7 cellular contexts compared by ENCODE assay signal in genomic region chr2:16608661-16609643, GRCh38. TPM values are rescaled to one million over a fixed set of nuclear protein-coding genes. Genes with fewer than 3 reads are reported as not detected.
DNase-seq lines count a peak whose midpoint lies in the region; ATAC-seq and TF ChIP-seq lines count a peak whose summit lies in the region.

No MANE protein-coding gene starts in this region.

- intact Hi-C loops in sciatic nerve (cut with DNase I) = no loop called here

- peak; percentile 92 for TF ChIP-seq CTCF in GM13977 (IDR thresholded peaks at IDR 0.05; ENCODE audit: extremely low read depth, insufficient read depth, missing control alignments)

- in situ Hi-C loops in GM13977 (cut with MboI; ENCODE audit: low pct_unique_long_range_greater_than_20kb, low sequenced_read_pairs, unreplicated experiment) = no loop called here

- ATAC-seq in HG02852 (IDR thresholded peaks at IDR 0.05; ENCODE audit: unreplicated experiment) (peak; percentile 93), sciatic nerve (peak; percentile 95)

- DNase-seq in GM13977 (ENCODE audit: low spot score) (peak; percentile 73), NCI-H1417 treated with DMSO at 0.1 percent for 48 hours (lab: John Stamatoyannopoulos, UW) (peak; percentile 3), T-helper 22 cell (ENCODE audit: low read depth) (peak; percentile 42), astrocyte of the hippocampus (ENCODE audit: low read depth, low spot score) (peak; percentile 88), iPS DF 19.7 (ENCODE audit: low read depth, low spot score) (peak; percentile 38), sciatic nerve (ENCODE audit: low spot score) (peak; percentile 94)

RNA-seq across cellular contexts. Expression of gene CYRIA, which starts 56.7 kb away (rescaled TPM):
- total RNA-seq in sciatic nerve = 16.7 TPM

Comparison
In these comparisons a context has a peak if more than half of its experiments do, and no peak if none do; other contexts are left out.
1. Peak in every context shown above with its lines: DNase-seq and ATAC-seq.
2. DNase-seq: peak in every context shown above with its lines; median percentile 94 in sciatic nerve; 88 in astrocyte of the hippocampus; 73 in GM13977; 42 in T-helper 22 cell; 38 in iPS DF 19.7; 3 in NCI-H1417 treated with DMSO at 0.1 percent for 48 hours.